13 cellular contexts compared by ENCODE assay signal in genomic region chr3:99419111-99419510, GRCh38.
A peak's percentile ranks its signal among the peaks of the same experiment; 100 is the strongest.
DNase-seq lines count a peak whose midpoint lies in the region; ATAC-seq and TF ChIP-seq lines count a peak whose summit lies in the region.
"Had no signal": no experiment of that assay in that cellular context is flagged by ENCODE, and none has a peak within 500 bp of the region (broad histone marks: within the 10 kb centered on the region; RNA-seq: fewer than 3 reads in every experiment).

No MANE protein-coding gene starts in this region.

- no peaks in the 10 kb centered on the region for H3K36me3 ChIP-seq in thyroid gland
- no peaks in the 10 kb centered on the region for H3K36me3 ChIP-seq in adrenal gland (replicated peaks in 1 of 2)
- H3K36me3 ChIP-seq: cardiac muscle cell had no signal

- no peaks in the 10 kb centered on the region for H3K4me1 ChIP-seq in thyroid gland
- no peaks in the 10 kb centered on the region for H3K4me1 ChIP-seq in adrenal gland (replicated peaks in 1 of 2)

- TF ChIP-seq CTCF in thyroid gland (IDR thresholded peaks at IDR 0.05) (no peak), adrenal gland (IDR thresholded peaks at IDR 0.05) (no peak)

- peak; percentile 42 for ATAC-seq in GM19395 (IDR thresholded peaks at IDR 0.05; ENCODE audit: unreplicated experiment)
- ATAC-seq in HG03066 (IDR thresholded peaks at IDR 0.05; ENCODE audit: low read depth, unreplicated experiment), result peak; percentile 20
- ATAC-seq: activated CD4-positive, alpha-beta T cell treated with anti-CD3 and anti-CD28 coated beads for 36 hours; mucosa of descending colon had no signal

- H3K4me3 ChIP-seq in thyroid gland (replicated peaks in 1 of 3) (no peak overlapping the region), adrenal gland (no peak overlapping the region)
- H3K4me3 ChIP-seq: cardiac muscle cell, mucosa of descending colon had no signal

- no peak for TF ChIP-seq POLR2A in thyroid gland (IDR thresholded peaks at IDR 0.05)
- TF ChIP-seq POLR2A in adrenal gland (IDR thresholded peaks at IDR 0.05), result no peak

- H3K9me3 ChIP-seq in thyroid gland (no peaks in the 10 kb centered on the region), adrenal gland (replicated peaks in 1 of 3) (no peaks in the 10 kb centered on the region)
- H3K9me3 ChIP-seq: mucosa of descending colon had no signal

- intact Hi-C loops in thyroid gland (cut with DNase I), result no loop called here
- intact Hi-C loops in adrenal gland (cut with DNase I), result no loop called here

- DNase-seq in epidermal melanocyte (ENCODE audit: insufficient read length, low spot score), result peak; percentile 60
- DNase-seq in thyroid gland, result no peak
- DNase-seq in cerebellar cortex (ENCODE audit: low spot score), result no peak
- no peak for DNase-seq in adrenal gland
- DNase-seq in NAMALWA (ENCODE audit: low spot score), result no peak
- DNase-seq: activated CD4-positive, alpha-beta T cell treated with anti-CD3 and anti-CD28 coated beads for 36 hours; Karpas-422; mucosa of descending colon; NCI-H2081; stimulated activated CD4-positive, alpha-beta T cell treated with anti-CD3 and anti-CD28 coated beads, Interleukin-4, amount 100 ng/mL, for 4 hours had no signal

- H3K27ac ChIP-seq in thyroid gland, result no peak overlapping the region
- H3K27ac ChIP-seq in adrenal gland, result no peak overlapping the region
- H3K27ac ChIP-seq: cardiac muscle cell had no signal

- 28 to 44% methylated on average over 1 of the region's 1 CpG for WGBS in thyroid gland, 2 donors
- 30 to 54% (median 49%) methylated on average over 1 of the region's 1 CpG for WGBS in adrenal gland, 4 donors

- H3K27me3 ChIP-seq in thyroid gland (no peaks in the 10 kb centered on the region), adrenal gland (no peaks in the 10 kb centered on the region)
- H3K27me3 ChIP-seq: cardiac muscle cell had no signal
